22 cellular contexts compared by ENCODE assay signal in genomic region chr4:4320951-4321714, GRCh38. TPM values are rescaled to one million over a fixed set of nuclear protein-coding genes. Genes with fewer than 3 reads are reported as not detected.
DNase-seq lines count a peak whose midpoint lies in the region; ATAC-seq and TF ChIP-seq lines count a peak whose summit lies in the region.
"Had no signal": no experiment of that assay in that cellular context is flagged by ENCODE, and none has a peak within 500 bp of the region (broad histone marks: within the 10 kb centered on the region; RNA-seq: fewer than 3 reads in every experiment).

No MANE protein-coding gene starts in this region.

- H3K4me3 Mint-ChIP-seq in endodermal cell: no peak overlapping the region
- H3K4me3 Mint-ChIP-seq: CD8-positive, alpha-beta T cell had no signal

- no peak for ATAC-seq in GM18502 (IDR thresholded peaks at IDR 0.05; ENCODE audit: poor library complexity, unreplicated experiment)
- ATAC-seq in HG03095 (IDR thresholded peaks at IDR 0.05; ENCODE audit: unreplicated experiment): no peak
- ATAC-seq: CD8-positive, alpha-beta T cell had no signal

- no peak overlapping the region for H3K27ac Mint-ChIP-seq in endodermal cell

- peaks cover 13% of the 10 kb centered on the region for H3K4me1 Mint-ChIP-seq in endodermal cell

- H3K27ac ChIP-seq in endodermal cell (ENCODE audit: low read depth, low read length) (no peak overlapping the region), testis (no peak overlapping the region)
- H3K27ac ChIP-seq: 22Rv1; BLaER1 treated with 17β-estradiol and CSF1 and Interleukin-3, amounts not matched to agents 10 nM and 100 nM; KMS-11 had no signal

- DNase-seq in activated effector memory CD4-positive, alpha-beta T cell treated with anti-CD3 and anti-CD28 coated beads, Interleukin-2, amount 50 U/mL, for 16 hours: peak; percentile 39
- DNase-seq in activated effector memory CD4-positive, alpha-beta T cell treated with Interleukin-2 at 50 U/mL for 16 hours: no peak
- DNase-seq in endodermal cell (peak; percentile 36), occipital lobe (lab: John Stamatoyannopoulos, UW) (peak; percentile 39), GM03348 (ENCODE audit: low spot score) (no peak), testis (no peak)
- DNase-seq: ACHN; CD8-positive, alpha-beta T cell; DND-41; GOT3; HCEC 1CT; NCI-H1092 treated with DMSO at 0.1 percent for 48 hours; NCI-H1436 treated with DMSO at 0.1 percent for 48 hours; NCI-H1930; NCI-H2227 treated with DMSO at 0.1 percent for 48 hours; NCI-H510A; NK-92 treated with Interleukin-12 subunit alpha and Interleukin-12 subunit beta, amount 100 ng/mL, for 24 hours had no signal

- H3K27me3 ChIP-seq in endodermal cell (ENCODE audit: control insufficient read depth, insufficient read depth, low read length, poor library complexity, severe bottlenecking) (no peaks in the 10 kb centered on the region), testis (no peaks in the 10 kb centered on the region)
- H3K27me3 ChIP-seq: BLaER1 treated with 17β-estradiol and CSF1 and Interleukin-3, amounts not matched to agents 10 nM and 100 nM had no signal

- H3K4me1 ChIP-seq in endodermal cell (ENCODE audit: control insufficient read depth, insufficient read depth, low read length): peaks cover 7% of the 10 kb centered on the region
- H3K4me1 ChIP-seq in testis: peaks cover 30% of the 10 kb centered on the region

- no peaks in the 10 kb centered on the region for H3K9me3 ChIP-seq in endodermal cell (ENCODE audit: control insufficient read depth, low read length)
- no peaks in the 10 kb centered on the region for H3K9me3 ChIP-seq in testis
- H3K9me3 ChIP-seq: BLaER1 treated with 17β-estradiol and CSF1 and Interleukin-3, amounts not matched to agents 10 nM and 100 nM had no signal

- no peak for TF ChIP-seq CTCF in endodermal cell (conservative IDR thresholded peaks at IDR 0.05)
- TF ChIP-seq CTCF in testis (IDR thresholded peaks at IDR 0.05): no peak

- no peak for TF ChIP-seq POLR2A in testis (IDR thresholded peaks at IDR 0.05)

- peaks cover 36% of the 10 kb centered on the region for H3K36me3 Mint-ChIP-seq in endodermal cell (ENCODE audit: low read depth)

- peaks cover 22% of the 10 kb centered on the region for H3K36me3 ChIP-seq in endodermal cell (ENCODE audit: control insufficient read depth, insufficient read depth, low read length)
- no peaks in the 10 kb centered on the region for H3K36me3 ChIP-seq in testis (ENCODE audit: low read depth, missing control alignments)

- no peaks in the 10 kb centered on the region for H3K27me3 Mint-ChIP-seq in endodermal cell (ENCODE audit: insufficient read depth)

- H3K9ac ChIP-seq in endodermal cell (ENCODE audit: extremely low read depth, low read length, poor library complexity, severe bottlenecking): no peak overlapping the region
- H3K9ac ChIP-seq: BLaER1 treated with 17β-estradiol and CSF1 and Interleukin-3, amounts not matched to agents 10 nM and 100 nM; KMS-11 had no signal

- no peaks in the 10 kb centered on the region for H3K9me3 Mint-ChIP-seq in endodermal cell
- H3K9me3 Mint-ChIP-seq: CD8-positive, alpha-beta T cell had no signal

- H3K4me3 ChIP-seq in endodermal cell (ENCODE audit: low read length): no peak overlapping the region
- H3K4me3 ChIP-seq in testis: no peak overlapping the region
- H3K4me3 ChIP-seq: BLaER1 treated with 17β-estradiol and CSF1 and Interleukin-3, amounts not matched to agents 10 nM and 100 nM had no signal

- 96 to 97% methylated on average over 16 to 26 of the region's 26 CpGs for WGBS in endodermal cell (ENCODE audit: insufficient coverage in 1 of 2, insufficient read length in 1 of 2), 2 experiments
- WGBS in testis, 2 donors: 94 to 95% methylated on average over 26 of the region's 26 CpGs

- intact Hi-C loops in testis (cut with DNase I; ENCODE audit: low total_unique reads): no loop called here

RNA-seq across cellular contexts. Expression of gene ZBTB49, which starts 31.1 kb away (rescaled TPM):
- total RNA-seq in endodermal cell (1 to 10 TPM; 5.9 to 8.0 TPM), occipital lobe (8.4 TPM), testis (10 to 100 TPM; 14.0 to 26.7 TPM)
- polyA plus RNA-seq in endodermal cell (2013, experiment 1 of 2): 5.9 TPM
- polyA plus RNA-seq in endodermal cell (2013, experiment 2 of 2): 6.0 TPM
- polyA plus RNA-seq in testis (ENCODE audit: insufficient read depth, low read depth, low replicate concordance): 10.2 TPM

RNA-seq across cellular contexts. Expression of gene LYAR, which starts 31.2 kb away (rescaled TPM):
- total RNA-seq in endodermal cell: 10 to 100 TPM; 23.7 to 26.3 TPM
- polyA plus RNA-seq in endodermal cell (2013, experiment 1 of 2): 25.1 TPM
- 24.6 TPM for polyA plus RNA-seq in endodermal cell (2013, experiment 2 of 2)
- total RNA-seq in occipital lobe: 9.4 TPM
- total RNA-seq in testis: 10 to 100 TPM; 53.8 to 63.2 TPM
- 132 TPM for polyA plus RNA-seq in testis (ENCODE audit: insufficient read depth, low read depth, low replicate concordance)

Comparison
In these comparisons a context has a peak if more than half of its experiments do, and no peak if none do; other contexts are left out.
1. DNase-seq: peak in activated effector memory CD4-positive, alpha-beta T cell treated with anti-CD3 and anti-CD28 coated beads, Interleukin-2, amount 50 U/mL, for 16 hours (single experiment), endodermal cell (single experiment) and occipital lobe (single experiment); none in activated effector memory CD4-positive, alpha-beta T cell treated with Interleukin-2 at 50 U/mL for 16 hours (single experiment), GM03348 (single experiment) and testis (single experiment).